Comparison of ENCODE assay signal across 8 cellular contexts in the genomic region with DNA sequence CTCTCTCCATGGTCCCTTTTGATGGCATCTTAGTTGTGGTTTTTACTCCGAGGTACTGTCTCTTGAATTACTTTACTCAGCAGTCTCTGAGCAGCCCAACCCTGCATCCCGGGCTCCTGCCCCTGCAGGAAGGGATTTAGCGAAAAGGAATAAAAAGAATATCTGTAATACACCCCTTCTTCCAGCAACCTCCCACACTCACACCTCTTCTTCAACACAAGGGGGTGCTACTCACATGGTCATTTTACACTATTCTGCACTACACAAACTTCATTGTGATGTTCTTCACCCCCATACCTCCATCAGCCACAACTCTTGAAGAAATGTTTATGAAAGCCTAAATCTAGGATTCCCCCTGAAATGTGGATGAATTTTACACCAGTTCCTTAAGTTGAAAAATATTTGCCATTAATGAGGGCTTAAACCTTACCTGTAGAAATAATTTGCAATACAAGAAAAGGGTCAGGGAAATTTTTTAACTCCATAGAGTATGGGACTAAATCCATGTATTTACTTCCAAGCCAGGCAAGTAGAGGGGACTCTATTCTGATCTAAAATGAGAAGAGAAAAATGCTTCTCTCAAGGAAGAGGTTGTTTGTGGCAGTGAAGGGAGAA. TPM values are rescaled to one million over a fixed set of nuclear protein-coding genes. Genes with fewer than 3 reads are reported as not detected.
DNase-seq lines count a peak whose midpoint lies in the region; ATAC-seq and TF ChIP-seq lines count a peak whose summit lies in the region.

No MANE protein-coding gene starts in this region.

- no peak overlapping the region for H3K27ac ChIP-seq in heart left ventricle

- CTCF ChIA-PET in activated naive CD4-positive, alpha-beta T cell treated with anti-CD3 and anti-CD28 coated beads for 36 hours (lab: Charles Lee) = interaction anchor here (0.7 to 7.0 kb wide), 13 partner anchors 10 to 313 kb away, joined by 3 to 107 read pairs (median 4); a partner anchor contains a TSS

- no peaks in the 10 kb centered on the region for H3K36me3 Mint-ChIP-seq in activated naive CD4-positive, alpha-beta T cell treated with anti-CD3 and anti-CD28 coated beads for 36 hours (ENCODE audit: low read depth)

- WGBS in heart left ventricle, 4 donors = 7 to 35% (median 19%) methylated on average over 3 of the region's 3 CpGs

- no peaks in the 10 kb centered on the region for H3K9me3 Mint-ChIP-seq in activated naive CD4-positive, alpha-beta T cell treated with anti-CD3 and anti-CD28 coated beads for 36 hours

- no peak overlapping the region for H3K4me3 ChIP-seq in heart left ventricle

- DNase-seq in DMS53 treated with DMSO at 0.1 percent for 48 hours (lab: John Stamatoyannopoulos, UW; ENCODE audit: unreplicated experiment) = peak; percentile 25
- DNase-seq in NCI-H748 (lab: John Stamatoyannopoulos, UW; ENCODE audit: unreplicated experiment) = peak; percentile 69
- DNase-seq in activated naive CD4-positive, alpha-beta T cell treated with anti-CD3 and anti-CD28 coated beads for 36 hours = peak; percentile 16
- peak in 1 of 5 donors; percentile 11 for DNase-seq in heart left ventricle
- DNase-seq in retina = peak; percentile 37
- no peak for DNase-seq in activated CD8-positive, alpha-beta memory T cell treated with anti-CD3 and anti-CD28 coated beads, Interleukin-2, amount 50 U/mL, for 4 hours

- H3K4me3 Mint-ChIP-seq in activated naive CD4-positive, alpha-beta T cell treated with anti-CD3 and anti-CD28 coated beads for 36 hours = no peak overlapping the region

- ATAC-seq in GM19351 (IDR thresholded peaks at IDR 0.05; ENCODE audit: unreplicated experiment) = peak; percentile 83
- ATAC-seq in HG03442 (IDR thresholded peaks at IDR 0.05; ENCODE audit: unreplicated experiment) = peak; percentile 81
- peak; percentile 61 to 86 (median 81) for ATAC-seq in heart left ventricle

- no peaks in the 10 kb centered on the region for H3K4me1 ChIP-seq in heart left ventricle

- intact Hi-C loops in activated naive CD4-positive, alpha-beta T cell treated with anti-CD3 and anti-CD28 coated beads for 36 hours (cut with micrococcal nuclease) = loop anchor here (1.0 to 5.0 kb wide), 6 partner anchors 135 to 385 kb away; no protein-coding TSS in a partner anchor
- intact Hi-C loops in heart left ventricle (cut with DNase I) = loop anchor here (1.0 to 10.0 kb wide), 9 partner anchors 141 to 381 kb away; no protein-coding TSS in a partner anchor

- H3K27ac Mint-ChIP-seq in activated naive CD4-positive, alpha-beta T cell treated with anti-CD3 and anti-CD28 coated beads for 36 hours = no peak overlapping the region

- TF ChIP-seq POLR2A in heart left ventricle (IDR thresholded peaks at IDR 0.05) = no peak

- H3K9me3 ChIP-seq in heart left ventricle = no peaks in the 10 kb centered on the region

- peak; percentile 64 to 83 (median 74) for TF ChIP-seq CTCF in heart left ventricle (IDR thresholded peaks at IDR 0.05)

- H3K4me1 Mint-ChIP-seq in activated naive CD4-positive, alpha-beta T cell treated with anti-CD3 and anti-CD28 coated beads for 36 hours (ENCODE audit: low read depth) = peaks cover 10% of the 10 kb centered on the region

- peaks cover 5% of the 10 kb centered on the region for H3K27me3 Mint-ChIP-seq in activated naive CD4-positive, alpha-beta T cell treated with anti-CD3 and anti-CD28 coated beads for 36 hours (ENCODE audit: low read depth)

- H3K36me3 ChIP-seq in heart left ventricle = no peaks in the 10 kb centered on the region

- H3K27me3 ChIP-seq in heart left ventricle = peaks cover 0 to 4% (median 0%) of the 10 kb centered on the region in 9 donors

RNA-seq across cellular contexts. Expression of a gene that starts 26.0 kb away (rescaled TPM):
- total RNA-seq in activated naive CD4-positive, alpha-beta T cell treated with anti-CD3 and anti-CD28 coated beads for 36 hours = not detected
- total RNA-seq in heart left ventricle = not detected
- polyA plus RNA-seq in heart left ventricle = not detected

RNA-seq across cellular contexts. Expression of a gene that starts 58.8 kb away (rescaled TPM):
- 10 to 100 TPM; 62.7 to 71.5 TPM for total RNA-seq in activated naive CD4-positive, alpha-beta T cell treated with anti-CD3 and anti-CD28 coated beads for 36 hours
- 10 to 100 TPM; 12.2 to 20.6 (median 17.1) TPM for total RNA-seq in heart left ventricle
- polyA plus RNA-seq in heart left ventricle = 10 to 100 TPM in 1 of 2 donors, 1 to 10 TPM in 1; 6.4 to 11.6 TPM
